ENCODE assay signal across 8 cellular contexts in genomic region chr2:27954771-27955384, GRCh38.
DNase-seq lines count a peak whose midpoint lies in the region; ATAC-seq and TF ChIP-seq lines count a peak whose summit lies in the region.

No MANE protein-coding gene starts in this region.

- H3K27me3 Mint-ChIP-seq in Calu3 (ENCODE audit: unreplicated experiment) (no peaks in the 10 kb centered on the region), memory B cell (no peaks in the 10 kb centered on the region)
- H3K27me3 Mint-ChIP-seq in stimulated activated naive CD8-positive, alpha-beta T cell treated with anti-CD3 and anti-CD28 coated beads, Interleukin-15, amount 100 ng/mL, for 72 hours, result no peaks in the 10 kb centered on the region

- intact Hi-C loops in Calu3 (cut with micrococcal nuclease; ENCODE audit: unreplicated experiment), result loop anchor here (10.0 kb wide), 1 partner anchor 440 kb away; the partner anchor contains the start of gene FOSL2

- H3K9me3 Mint-ChIP-seq in Calu3 (ENCODE audit: low read depth, unreplicated experiment), result no peaks in the 10 kb centered on the region
- peaks cover 3% of the 10 kb centered on the region for H3K9me3 Mint-ChIP-seq in memory B cell
- H3K9me3 Mint-ChIP-seq in stimulated activated naive CD8-positive, alpha-beta T cell treated with anti-CD3 and anti-CD28 coated beads, Interleukin-15, amount 100 ng/mL, for 72 hours, result peaks cover 0 to 7% of the 10 kb centered on the region in 2 donors

- ATAC-seq in memory B cell (ENCODE audit: low read depth) (peak; percentile 62), HG03520 (IDR thresholded peaks at IDR 0.05; ENCODE audit: unreplicated experiment) (no peak)
- peak; percentile 97 for ATAC-seq in stimulated activated naive CD8-positive, alpha-beta T cell treated with anti-CD3 and anti-CD28 coated beads, Interleukin-15, amount 100 ng/mL, for 72 hours

- BruUV-seq in Calu3 (replicated peaks; lab: Mats Ljungman, UMichigan), result no TSS peak

- H3K4me3 Mint-ChIP-seq in Calu3 (ENCODE audit: low read depth, unreplicated experiment) (peak overlapping the region; percentile 37), memory B cell (no peak overlapping the region)
- H3K4me3 Mint-ChIP-seq in stimulated activated naive CD8-positive, alpha-beta T cell treated with anti-CD3 and anti-CD28 coated beads, Interleukin-15, amount 100 ng/mL, for 72 hours, result peak overlapping the region; percentile 48 to 68

- TF ChIP-seq CTCF in Calu3 (IDR thresholded peaks at IDR 0.05; ENCODE audit: unreplicated experiment), result no peak

- H3K27ac Mint-ChIP-seq in Calu3 (ENCODE audit: unreplicated experiment), result peak overlapping the region; percentile 89
- peak overlapping the region; percentile 53 for H3K27ac Mint-ChIP-seq in memory B cell
- peak overlapping the region; percentile 55 to 91 for H3K27ac Mint-ChIP-seq in stimulated activated naive CD8-positive, alpha-beta T cell treated with anti-CD3 and anti-CD28 coated beads, Interleukin-15, amount 100 ng/mL, for 72 hours

- CTCF ChIA-PET in Calu3 (lab: Charles Lee), result no interaction called here

- peak; percentile 58 for DNase-seq in Calu3
- peak; percentile 99 for DNase-seq in HT1080 (ENCODE audit: low read depth)
- peak; percentile 93 for DNase-seq in SKM-1 treated with dmso at 0.1 percent for 144 hours (lab: John Stamatoyannopoulos, UW; ENCODE audit: unreplicated experiment)
- peak; percentile 36 for DNase-seq in cerebellar cortex (ENCODE audit: low spot score)
- DNase-seq in memory B cell (ENCODE audit: low spot score in 2 of 2), result no peak
- peak; percentile 51 to 82 for DNase-seq in stimulated activated naive CD8-positive, alpha-beta T cell treated with anti-CD3 and anti-CD28 coated beads, Interleukin-15, amount 100 ng/mL, for 72 hours
- DNase-seq in effector CD4-positive, alpha-beta T cell, result no peak

- H3K36me3 Mint-ChIP-seq in Calu3 (ENCODE audit: insufficient read depth, unreplicated experiment) (peaks cover 8% of the 10 kb centered on the region), memory B cell (peaks cover 10% of the 10 kb centered on the region)

- H3K4me1 Mint-ChIP-seq in Calu3 (ENCODE audit: low read depth, unreplicated experiment) (peaks cover 76% of the 10 kb centered on the region), memory B cell (peaks cover 28% of the 10 kb centered on the region)
- H3K4me1 Mint-ChIP-seq in stimulated activated naive CD8-positive, alpha-beta T cell treated with anti-CD3 and anti-CD28 coated beads, Interleukin-15, amount 100 ng/mL, for 72 hours, result peaks cover 81% of the 10 kb centered on the region

Comparison
In these comparisons a context has a peak if more than half of its experiments do, and no peak if none do; other contexts are left out.
1. DNase-seq: peak in Calu3 (single experiment), HT1080 (single experiment), SKM-1 treated with dmso at 0.1 percent for 144 hours (single experiment), cerebellar cortex (single experiment) and stimulated activated naive CD8-positive, alpha-beta T cell treated with anti-CD3 and anti-CD28 coated beads, Interleukin-15, amount 100 ng/mL, for 72 hours (2 of 2); none in memory B cell (0 of 2) and effector CD4-positive, alpha-beta T cell (single experiment).
2. Peak in every context shown above with its lines, with median percentiles within 50 percentile points of each other: H3K27ac Mint-ChIP-seq.